In genomic region chr17:7183433-7184090, GRCh38 we compare ENCODE assay signal across 19 cellular contexts. TPM values are rescaled to one million over a fixed set of nuclear protein-coding genes. Genes with fewer than 3 reads are reported as not detected.
DNase-seq lines count a peak whose midpoint lies in the region; ATAC-seq, FAIRE-seq and TF ChIP-seq lines count a peak whose summit lies in the region.
"Had no signal": no experiment of that assay in that cellular context is flagged by ENCODE, and none has a peak within 500 bp of the region (broad histone marks: within the 10 kb centered on the region; RNA-seq: fewer than 3 reads in every experiment).

No MANE protein-coding gene starts in this region.

- DNase-seq in ELR (ENCODE audit: low read depth), result peak; percentile 17
- DNase-seq in HepG2 (ENCODE audit: low spot score), result peak; percentile 72
- DNase-seq in GM13977 (ENCODE audit: low spot score), result no peak
- DNase-seq in OCI-LY7 (ENCODE audit: low spot score), result no peak
- no peak for DNase-seq in ascending aorta (ENCODE audit: low spot score in 2 of 2)
- DNase-seq: activated CD4-positive, alpha-beta T cell treated with anti-CD3 and anti-CD28 coated beads, Interleukin-2, amount 50 U/mL, for 4 hours; activated naive CD8-positive, alpha-beta T cell treated with anti-CD3 and anti-CD28 coated beads, Interleukin-2, amount 50 U/mL, for 24 hours; activated T-cell treated with anti-CD3 and anti-CD28 coated beads, Interleukin-2, amount 50 U/mL, for 72 hours; Caco-2; effector memory CD8-positive, alpha-beta T cell; GF-D8; NCI-H526 treated with DMSO at 0.1 percent for 48 hours; PC-9; stimulated activated CD4-positive, alpha-beta T cell treated with anti-CD3 and anti-CD28 coated beads, Interleukin-4, amount 100 ng/mL, for 1 hour; stimulated activated CD8-positive, alpha-beta memory T cell treated with anti-CD3 and anti-CD28 coated beads, Interleukin-4, amount 100 ng/mL, for 48 hours had no signal

- H3K4me2 ChIP-seq in HepG2 (ENCODE audit: low read depth, low read length), result peak overlapping the region; percentile 75
- no peak overlapping the region for H3K4me2 ChIP-seq in OCI-LY7 (ENCODE audit: low read length)
- H3K4me2 ChIP-seq: PC-9 had no signal

- no peaks in the 10 kb centered on the region for H4K20me1 ChIP-seq in HepG2 (ENCODE audit: insufficient read depth, low read length)
- H4K20me1 ChIP-seq in OCI-LY7 (ENCODE audit: insufficient read depth, low read length), result no peaks in the 10 kb centered on the region

- H3K27ac ChIP-seq in VCaP (peak overlapping the region; percentile 34; the same call in 1 of the 2 replicates), HepG2 (ENCODE audit: extremely low read length, insufficient read depth, low read length) (peak overlapping the region; percentile 60), OCI-LY7 (ENCODE audit: low read depth, low read length, poor library complexity, severe bottlenecking) (no peak overlapping the region), ascending aorta (no peak overlapping the region)
- H3K27ac ChIP-seq: HL-60, PC-9 had no signal

- H3K79me2 ChIP-seq in HepG2 (ENCODE audit: insufficient read depth, low read length), result peaks cover 6% of the 10 kb centered on the region
- H3K79me2 ChIP-seq in OCI-LY7 (ENCODE audit: insufficient read depth, low read depth, low read length), result no peaks in the 10 kb centered on the region

- peak overlapping the region; percentile 52; the same call in 1 of the 2 replicates for H3K9ac ChIP-seq in HepG2 (ENCODE audit: insufficient read depth, low read depth, low read length)

- FAIRE-seq in HepG2 (lab: Jason Lieb, UNC), result no peak
- FAIRE-seq: GM12892, TTC549 had no signal

- H3K9me2 ChIP-seq in OCI-LY7 (ENCODE audit: insufficient read depth, low read length), result no peaks in the 10 kb centered on the region

- no peak for TF ChIP-seq EP300 in HepG2 (IDR thresholded peaks at IDR 0.05; ENCODE audit: low read depth in 2 of 2, low read length in 2 of 2)
- no peak for TF ChIP-seq EP300 in HepG2 (CRISPR knock-in tag; IDR thresholded peaks at IDR 0.05; ENCODE audit: borderline replicate concordance)

- in situ Hi-C loops in HepG2 (cut with HindIII; ENCODE audit: extremely low pct_ligation_motif_present, low pct_unique_long_range_greater_than_20kb) (no loop called here), GM13977 (cut with MboI; ENCODE audit: low pct_unique_long_range_greater_than_20kb, low sequenced_read_pairs, unreplicated experiment) (no loop called here)

- TF ChIP-seq CTCF in VCaP (conservative IDR thresholded peaks at IDR 0.05) (no peak), HepG2 (CRISPR knock-in tag; IDR thresholded peaks at IDR 0.05) (no peak), GM13977 (IDR thresholded peaks at IDR 0.05; ENCODE audit: extremely low read depth, insufficient read depth, missing control alignments) (no peak), OCI-LY7 (conservative IDR thresholded peaks at IDR 0.05; ENCODE audit: low read length) (no peak), ascending aorta (IDR thresholded peaks at IDR 0.05) (no peak)

- H3K4me1 ChIP-seq in HepG2 (ENCODE audit: insufficient read depth, low read length) (peaks cover 64% of the 10 kb centered on the region), OCI-LY7 (ENCODE audit: insufficient read depth, low read length, poor library complexity, severe bottlenecking) (no peaks in the 10 kb centered on the region), ascending aorta (no peaks in the 10 kb centered on the region)
- H3K4me1 ChIP-seq: Caco-2 had no signal

- TF ChIP-seq RAD21 in HepG2 (CRISPR knock-in tag; IDR thresholded peaks at IDR 0.05), result no peak

- peak; percentile 47 for ATAC-seq in HepG2
- ATAC-seq: activated naive CD8-positive, alpha-beta T cell treated with anti-CD3 and anti-CD28 coated beads, Interleukin-2, amount 50 U/mL, for 24 hours; activated T-cell treated with anti-CD3 and anti-CD28 coated beads, Interleukin-2, amount 50 U/mL, for 72 hours; effector memory CD8-positive, alpha-beta T cell had no signal

- H3K36me3 ChIP-seq in HepG2 (replicated peaks in 1 of 2; ENCODE audit: control insufficient read depth in 1 of 2, insufficient read depth in 2 of 2, low read length in 2 of 2), result no peaks in the 10 kb centered on the region
- no peaks in the 10 kb centered on the region for H3K36me3 ChIP-seq in OCI-LY7 (ENCODE audit: insufficient read depth, low read length)
- H3K36me3 ChIP-seq in ascending aorta, result no peaks in the 10 kb centered on the region

- H3K27me3 ChIP-seq in HepG2 (ENCODE audit: control insufficient read depth in 1 of 2, insufficient read depth in 2 of 2, low read length in 2 of 2), result no peaks in the 10 kb centered on the region; a peak in 1 of 5 replicates
- no peaks in the 10 kb centered on the region for H3K27me3 ChIP-seq in ascending aorta

- BruUV-seq in HepG2 (replicated peaks; lab: Mats Ljungman, UMichigan), result no TSS peak
- no TSS peak for BruUV-seq in OCI-LY7 (replicated peaks; lab: Mats Ljungman, UMichigan)

- TF ChIP-seq POLR2A in HepG2 (IDR thresholded peaks at IDR 0.05; ENCODE audit: insufficient read depth in 1 of 2, low read depth in 2 of 2, low read length in 2 of 2), result 0 out of 4 replicates have a peak, but pooled peaks of 1 of the 2 experiments have one; percentile 2

- POLR2A ChIA-PET in HepG2 (lab: Yijun Ruan, JAX), result interaction anchor here (0.8 to 4.0 kb wide), 15 partner anchors 10 to 148 kb away, joined by 3 to 24 read pairs (median 6); partner anchors contain the start of genes ACADVL, ASGR2, DLG4 and GABARAP
- POLR2A ChIA-PET in OCI-LY7 (lab: Charles Lee), result no interaction called here

- intact Hi-C loops in HepG2 (cut with micrococcal nuclease; ENCODE audit: unreplicated experiment), result no loop called here
- intact Hi-C loops in OCI-LY7 (cut with micrococcal nuclease; ENCODE audit: unreplicated experiment), result no loop called here
- intact Hi-C loops in ascending aorta (cut with DNase I), result no loop called here

- H2AFZ ChIP-seq in HepG2 (ENCODE audit: low read length) (no peak overlapping the region), OCI-LY7 (ENCODE audit: low read length) (no peak overlapping the region)
- H2AFZ ChIP-seq: PC-9 had no signal

- H3K4me3 ChIP-seq in HepG2 (replicated peaks in 1 of 3; ENCODE audit: insufficient read depth in 1 of 3, low read depth in 2 of 3, low read length in 3 of 3) (peak overlapping the region; percentile 14 to 64 (median 35)), OCI-LY7 (ENCODE audit: low read depth, low read length, poor library complexity, severe bottlenecking) (no peak overlapping the region), ascending aorta (no peak overlapping the region)
- H3K4me3 ChIP-seq: PC-9 had no signal

- no peaks in the 10 kb centered on the region for H3K9me3 ChIP-seq in HepG2 (ENCODE audit: low read length)
- no peaks in the 10 kb centered on the region for H3K9me3 ChIP-seq in OCI-LY7 (ENCODE audit: low read length)
- H3K9me3 ChIP-seq in ascending aorta, result no peaks in the 10 kb centered on the region
- H3K9me3 ChIP-seq: Caco-2 had no signal

- CTCF ChIA-PET in HepG2 (lab: Yijun Ruan, JAX; ENCODE audit: low intra/inter-chr PET ratio, low total read pairs) (no interaction called here), OCI-LY7 (lab: Charles Lee; ENCODE audit: unreplicated experiment) (no interaction called here)

- WGBS in HepG2 (ENCODE audit: low lambda C conversion rate), result 69% methylated on average over 7 of the region's 7 CpGs

RNA-seq across cellular contexts. Expression of gene ASGR1, which starts 4.4 kb away (rescaled TPM):
- total RNA-seq in HepG2 (2016; rRNA removed; fragmentation: Illumina TruSeq; extraction: Trizol) (156 and 353 TPM in 2 replicates), OCI-LY7 (2022) (0.85 and 1.2 TPM in 2 replicates), ascending aorta (3.9 TPM)
- 114 and 140 TPM in 2 replicates for total RNA-seq in HepG2 (2016; cell fraction: cytosol; rRNA removed; fragmentation: Illumina TruSeq; extraction: Trizol; ENCODE audit: low read depth)
- total RNA-seq in HepG2 (2016; cell fraction: insoluble cytoplasmic fraction; rRNA removed; fragmentation: Illumina TruSeq; extraction: Trizol), result 143 and 370 TPM in 2 replicates
- total RNA-seq in HepG2 (2016; cell fraction: membrane; rRNA removed; fragmentation: Illumina TruSeq; extraction: Trizol), result 141 and 170 TPM in 2 replicates
- 259 and 311 TPM in 2 replicates for total RNA-seq in HepG2 (2016; cell fraction: nucleus; rRNA removed; fragmentation: Illumina TruSeq; extraction: Trizol)
- 796 and 885 TPM in 2 replicates for polyA plus RNA-seq in HepG2 (2011; rRNA removed)
- 756 and 1,094 TPM in 2 replicates for polyA plus RNA-seq in HepG2 (2011; cell fraction: cytosol; rRNA removed)
- polyA plus RNA-seq in HepG2 (2011; cell fraction: nucleus; rRNA removed), result 1,952 and 2,162 TPM in 2 replicates
- polyA plus RNA-seq in HepG2 (2012), result 455 and 483 TPM in 2 replicates
- polyA plus RNA-seq in HepG2 (2016; cell fraction: cytosol; fragmentation: Illumina TruSeq; extraction: Trizol; ENCODE audit: low read depth), result 105 and 129 TPM in 2 replicates
- 167 and 180 TPM in 2 replicates for polyA plus RNA-seq in HepG2 (2016; cell fraction: insoluble cytoplasmic fraction; fragmentation: Illumina TruSeq; extraction: Trizol; ENCODE audit: low read depth)
- polyA plus RNA-seq in HepG2 (2016; cell fraction: membrane; fragmentation: Illumina TruSeq; extraction: Trizol; ENCODE audit: low read depth), result 121 and 143 TPM in 2 replicates
- polyA plus RNA-seq in HepG2 (2016; cell fraction: nucleus; fragmentation: Illumina TruSeq; extraction: Trizol; ENCODE audit: insufficient read depth, low read depth), result 760 and 778 TPM in 2 replicates
- 0.19 and 386 TPM in 2 replicates for polyA minus RNA-seq in HepG2 (2011; rRNA and poly(A)+ RNA removed; ENCODE audit: low replicate concordance)
- polyA minus RNA-seq in HepG2 (2011; cell fraction: cytosol; rRNA and poly(A)+ RNA removed), result 254 and 269 TPM in 2 replicates
- polyA minus RNA-seq in HepG2 (2011; cell fraction: nucleus; rRNA and poly(A)+ RNA removed), result 141 and 153 TPM in 2 replicates
- 0.23 and 1.1 TPM in 2 replicates for total RNA-seq in OCI-LY7 (2014; rRNA removed; shearing (Covaris generic))

RNA-seq across cellular contexts. Expression of gene DLG4, which starts 36.1 kb away (rescaled TPM):
- total RNA-seq in HepG2 (2016; rRNA removed; fragmentation: Illumina TruSeq; extraction: Trizol) (0.25 and 0.71 TPM in 2 replicates), OCI-LY7 (2022) (27.3 and 30.2 TPM in 2 replicates), ascending aorta (34.9 TPM)
- total RNA-seq in HepG2 (2016; cell fraction: cytosol; rRNA removed; fragmentation: Illumina TruSeq; extraction: Trizol; ENCODE audit: low read depth), result under 0.01 TPM in 1 of 2 replicates, not detected in the other
- 0.40 and 0.69 TPM in 2 replicates for total RNA-seq in HepG2 (2016; cell fraction: insoluble cytoplasmic fraction; rRNA removed; fragmentation: Illumina TruSeq; extraction: Trizol)
- 0.40 and 0.52 TPM in 2 replicates for total RNA-seq in HepG2 (2016; cell fraction: membrane; rRNA removed; fragmentation: Illumina TruSeq; extraction: Trizol)
- 1.3 and 1.6 TPM in 2 replicates for total RNA-seq in HepG2 (2016; cell fraction: nucleus; rRNA removed; fragmentation: Illumina TruSeq; extraction: Trizol)
- polyA plus RNA-seq in HepG2 (2011; rRNA removed), result 3.9 and 4.3 TPM in 2 replicates
- polyA plus RNA-seq in HepG2 (2011; cell fraction: cytosol; rRNA removed), result 1.1 and 2.0 TPM in 2 replicates
- polyA plus RNA-seq in HepG2 (2011; cell fraction: nucleus; rRNA removed), result 22.1 and 26.3 TPM in 2 replicates
- polyA plus RNA-seq in HepG2 (2012), result 3.7 and 4.4 TPM in 2 replicates
- 0.18 and 0.33 TPM in 2 replicates for polyA plus RNA-seq in HepG2 (2016; cell fraction: cytosol; fragmentation: Illumina TruSeq; extraction: Trizol; ENCODE audit: low read depth)
- polyA plus RNA-seq in HepG2 (2016; cell fraction: insoluble cytoplasmic fraction; fragmentation: Illumina TruSeq; extraction: Trizol; ENCODE audit: low read depth), result 0.32 and 0.49 TPM in 2 replicates
- polyA plus RNA-seq in HepG2 (2016; cell fraction: membrane; fragmentation: Illumina TruSeq; extraction: Trizol; ENCODE audit: low read depth), result 0.53 and 0.70 TPM in 2 replicates
- polyA plus RNA-seq in HepG2 (2016; cell fraction: nucleus; fragmentation: Illumina TruSeq; extraction: Trizol; ENCODE audit: insufficient read depth, low read depth), result 2.4 and 4.5 TPM in 2 replicates
- polyA minus RNA-seq in HepG2 (2011; rRNA and poly(A)+ RNA removed; ENCODE audit: low replicate concordance), result 3.3 and 3.4 TPM in 2 replicates
- 2.1 and 2.4 TPM in 2 replicates for polyA minus RNA-seq in HepG2 (2011; cell fraction: cytosol; rRNA and poly(A)+ RNA removed)
- 4.0 and 4.2 TPM in 2 replicates for polyA minus RNA-seq in HepG2 (2011; cell fraction: nucleus; rRNA and poly(A)+ RNA removed)
- total RNA-seq in OCI-LY7 (2014; rRNA removed; shearing (Covaris generic)), result 9.0 and 15.4 TPM in 2 replicates

RNA-seq across cellular contexts. Expression of gene ACADVL, which starts 36.2 kb away (rescaled TPM):
- total RNA-seq in HepG2 (2016; rRNA removed; fragmentation: Illumina TruSeq; extraction: Trizol) (106 and 219 TPM in 2 replicates), OCI-LY7 (2022) (204 and 238 TPM in 2 replicates), ascending aorta (1,048 TPM)
- 29.7 and 32.3 TPM in 2 replicates for total RNA-seq in HepG2 (2016; cell fraction: cytosol; rRNA removed; fragmentation: Illumina TruSeq; extraction: Trizol; ENCODE audit: low read depth)
- total RNA-seq in HepG2 (2016; cell fraction: insoluble cytoplasmic fraction; rRNA removed; fragmentation: Illumina TruSeq; extraction: Trizol), result 112 and 237 TPM in 2 replicates
- 44.6 and 53.4 TPM in 2 replicates for total RNA-seq in HepG2 (2016; cell fraction: membrane; rRNA removed; fragmentation: Illumina TruSeq; extraction: Trizol)
- 207 and 230 TPM in 2 replicates for total RNA-seq in HepG2 (2016; cell fraction: nucleus; rRNA removed; fragmentation: Illumina TruSeq; extraction: Trizol)
- 412 and 521 TPM in 2 replicates for polyA plus RNA-seq in HepG2 (2011; rRNA removed)
- polyA plus RNA-seq in HepG2 (2011; cell fraction: cytosol; rRNA removed), result 135 and 196 TPM in 2 replicates
- 5,199 and 5,548 TPM in 2 replicates for polyA plus RNA-seq in HepG2 (2011; cell fraction: nucleus; rRNA removed)
- 315 and 441 TPM in 2 replicates for polyA plus RNA-seq in HepG2 (2012)
- 17.9 and 19.9 TPM in 2 replicates for polyA plus RNA-seq in HepG2 (2016; cell fraction: cytosol; fragmentation: Illumina TruSeq; extraction: Trizol; ENCODE audit: low read depth)
- polyA plus RNA-seq in HepG2 (2016; cell fraction: insoluble cytoplasmic fraction; fragmentation: Illumina TruSeq; extraction: Trizol; ENCODE audit: low read depth), result 93.8 and 107 TPM in 2 replicates
- 31.9 and 34.8 TPM in 2 replicates for polyA plus RNA-seq in HepG2 (2016; cell fraction: membrane; fragmentation: Illumina TruSeq; extraction: Trizol; ENCODE audit: low read depth)
- polyA plus RNA-seq in HepG2 (2016; cell fraction: nucleus; fragmentation: Illumina TruSeq; extraction: Trizol; ENCODE audit: insufficient read depth, low read depth), result 578 and 583 TPM in 2 replicates
- 253 and 530 TPM in 2 replicates for polyA minus RNA-seq in HepG2 (2011; rRNA and poly(A)+ RNA removed; ENCODE audit: low replicate concordance)
- polyA minus RNA-seq in HepG2 (2011; cell fraction: cytosol; rRNA and poly(A)+ RNA removed), result 79.8 and 87.7 TPM in 2 replicates
- polyA minus RNA-seq in HepG2 (2011; cell fraction: nucleus; rRNA and poly(A)+ RNA removed), result 354 and 373 TPM in 2 replicates
- 226 and 297 TPM in 2 replicates for total RNA-seq in OCI-LY7 (2014; rRNA removed; shearing (Covaris generic))

RNA-seq across cellular contexts. Expression of gene DVL2, which starts 50.8 kb away (rescaled TPM):
- total RNA-seq in HepG2 (2016; rRNA removed; fragmentation: Illumina TruSeq; extraction: Trizol) (27.2 and 38.2 TPM in 2 replicates), OCI-LY7 (2022) (99.9 and 100 TPM in 2 replicates), ascending aorta (17.2 TPM)
- 37.2 and 38.8 TPM in 2 replicates for total RNA-seq in HepG2 (2016; cell fraction: cytosol; rRNA removed; fragmentation: Illumina TruSeq; extraction: Trizol; ENCODE audit: low read depth)
- 22.7 and 41.3 TPM in 2 replicates for total RNA-seq in HepG2 (2016; cell fraction: insoluble cytoplasmic fraction; rRNA removed; fragmentation: Illumina TruSeq; extraction: Trizol)
- 32.1 and 32.7 TPM in 2 replicates for total RNA-seq in HepG2 (2016; cell fraction: membrane; rRNA removed; fragmentation: Illumina TruSeq; extraction: Trizol)
- 38.1 and 39.7 TPM in 2 replicates for total RNA-seq in HepG2 (2016; cell fraction: nucleus; rRNA removed; fragmentation: Illumina TruSeq; extraction: Trizol)
- 5.7 and 7.0 TPM in 2 replicates for polyA plus RNA-seq in HepG2 (2011; rRNA removed)
- polyA plus RNA-seq in HepG2 (2011; cell fraction: cytosol; rRNA removed), result 4.7 and 6.4 TPM in 2 replicates
- polyA plus RNA-seq in HepG2 (2011; cell fraction: nucleus; rRNA removed), result 29.2 and 36.2 TPM in 2 replicates
- polyA plus RNA-seq in HepG2 (2012), result 20.0 and 24.6 TPM in 2 replicates
- polyA plus RNA-seq in HepG2 (2016; cell fraction: cytosol; fragmentation: Illumina TruSeq; extraction: Trizol; ENCODE audit: low read depth), result 11.1 and 12.5 TPM in 2 replicates
- 22.5 and 26.2 TPM in 2 replicates for polyA plus RNA-seq in HepG2 (2016; cell fraction: insoluble cytoplasmic fraction; fragmentation: Illumina TruSeq; extraction: Trizol; ENCODE audit: low read depth)
- 18.3 and 21.6 TPM in 2 replicates for polyA plus RNA-seq in HepG2 (2016; cell fraction: membrane; fragmentation: Illumina TruSeq; extraction: Trizol; ENCODE audit: low read depth)
- 51.6 and 51.8 TPM in 2 replicates for polyA plus RNA-seq in HepG2 (2016; cell fraction: nucleus; fragmentation: Illumina TruSeq; extraction: Trizol; ENCODE audit: insufficient read depth, low read depth)
- 35.3 and 40.5 TPM in 2 replicates for polyA minus RNA-seq in HepG2 (2011; rRNA and poly(A)+ RNA removed; ENCODE audit: low replicate concordance)
- polyA minus RNA-seq in HepG2 (2011; cell fraction: cytosol; rRNA and poly(A)+ RNA removed), result 10.3 and 10.8 TPM in 2 replicates
- 33.6 and 37.0 TPM in 2 replicates for polyA minus RNA-seq in HepG2 (2011; cell fraction: nucleus; rRNA and poly(A)+ RNA removed)
- total RNA-seq in OCI-LY7 (2014; rRNA removed; shearing (Covaris generic)), result 84.3 and 98.8 TPM in 2 replicates

RNA-seq across cellular contexts. Expression of gene PHF23, which starts 55.7 kb away (rescaled TPM):
- total RNA-seq in HepG2 (2016; rRNA removed; fragmentation: Illumina TruSeq; extraction: Trizol), result 33.2 and 37.5 TPM in 2 replicates
- total RNA-seq in HepG2 (2016; cell fraction: cytosol; rRNA removed; fragmentation: Illumina TruSeq; extraction: Trizol; ENCODE audit: low read depth), result 10.5 and 10.6 TPM in 2 replicates
- total RNA-seq in HepG2 (2016; cell fraction: insoluble cytoplasmic fraction; rRNA removed; fragmentation: Illumina TruSeq; extraction: Trizol), result 33.3 and 34.6 TPM in 2 replicates
- total RNA-seq in HepG2 (2016; cell fraction: membrane; rRNA removed; fragmentation: Illumina TruSeq; extraction: Trizol), result 23.7 and 24.5 TPM in 2 replicates
- 13.4 and 18.2 TPM in 2 replicates for total RNA-seq in HepG2 (2016; cell fraction: nucleus; rRNA removed; fragmentation: Illumina TruSeq; extraction: Trizol)
- 27.6 and 30.9 TPM in 2 replicates for polyA plus RNA-seq in HepG2 (2011; rRNA removed)
- polyA plus RNA-seq in HepG2 (2011; cell fraction: cytosol; rRNA removed), result 19.6 and 22.8 TPM in 2 replicates
- 13.4 and 14.0 TPM in 2 replicates for polyA plus RNA-seq in HepG2 (2011; cell fraction: nucleus; rRNA removed)
- 18.6 and 20.8 TPM in 2 replicates for polyA plus RNA-seq in HepG2 (2012)
- polyA plus RNA-seq in HepG2 (2016; cell fraction: cytosol; fragmentation: Illumina TruSeq; extraction: Trizol; ENCODE audit: low read depth), result 5.8 and 6.4 TPM in 2 replicates
- polyA plus RNA-seq in HepG2 (2016; cell fraction: insoluble cytoplasmic fraction; fragmentation: Illumina TruSeq; extraction: Trizol; ENCODE audit: low read depth), result 41.4 and 41.6 TPM in 2 replicates
- polyA plus RNA-seq in HepG2 (2016; cell fraction: membrane; fragmentation: Illumina TruSeq; extraction: Trizol; ENCODE audit: low read depth), result 11.9 and 12.0 TPM in 2 replicates
- 31.1 and 36.5 TPM in 2 replicates for polyA plus RNA-seq in HepG2 (2016; cell fraction: nucleus; fragmentation: Illumina TruSeq; extraction: Trizol; ENCODE audit: insufficient read depth, low read depth)
- 20.5 and 70.5 TPM in 2 replicates for polyA minus RNA-seq in HepG2 (2011; rRNA and poly(A)+ RNA removed; ENCODE audit: low replicate concordance)
- 13.2 and 14.7 TPM in 2 replicates for polyA minus RNA-seq in HepG2 (2011; cell fraction: cytosol; rRNA and poly(A)+ RNA removed)
- 9.0 and 11.4 TPM in 2 replicates for polyA minus RNA-seq in HepG2 (2011; cell fraction: nucleus; rRNA and poly(A)+ RNA removed)
- 47.7 and 50.8 TPM in 2 replicates for total RNA-seq in OCI-LY7 (2014; rRNA removed; shearing (Covaris generic))
- 36.5 and 43.3 TPM in 2 replicates for total RNA-seq in OCI-LY7 (2022)
- total RNA-seq in ascending aorta, result 13.3 TPM

Comparison
In these comparisons a context has a peak if more than half of its experiments do, and no peak if none do; other contexts are left out.
1. DNase-seq: peak in ELR (single experiment) and HepG2 (single experiment); none in GM13977 (single experiment), OCI-LY7 (single experiment) and ascending aorta (0 of 2).
2. H3K27ac ChIP-seq: peak in VCaP (single experiment) and HepG2 (single experiment); none in OCI-LY7 (single experiment) and ascending aorta (0 of 2).
3. H3K4me3 ChIP-seq: peak in HepG2 (3 of 3); none in OCI-LY7 (single experiment) and ascending aorta (0 of 2).
4. RNA of gene ASGR1, which starts 4.4 kb away (total RNA-seq): 114 to 370 TPM in HepG2; 3.9 TPM in ascending aorta (single experiment) and 0.23 to 1.2 TPM in OCI-LY7; every median in the first group is over 10 times any median in the second.